Comparison of ENCODE assay signal across 8 cellular contexts in genomic region chr20:34824861-34825529, GRCh38. TPM values are rescaled to one million over a fixed set of nuclear protein-coding genes. Genes with fewer than 3 reads are reported as not detected.
DNase-seq lines count a peak whose midpoint lies in the region; ATAC-seq, FAIRE-seq and TF ChIP-seq lines count a peak whose summit lies in the region.

No MANE protein-coding gene starts in this region.

- H3K4me1 ChIP-seq in Karpas-422 (ENCODE audit: low read length) (peaks cover 24% of the 10 kb centered on the region), ascending aorta (peaks cover 0 to 13% of the 10 kb centered on the region in 2 donors), hepatocyte (ENCODE audit: insufficient read depth) (peaks cover 25% of the 10 kb centered on the region)

- intact Hi-C loops in ascending aorta (cut with DNase I) = loop anchor here (5.0 kb wide), 2 partner anchors 132 to 267 kb away; partner anchors contain the start of genes GSS, MYH7B and TRPC4AP

- WGBS in hepatocyte (ENCODE audit: low lambda C conversion rate, missing lambda C conversion rate) = no CpG with 5 or more reads among the region's 67 CpGs

- H3K27me3 ChIP-seq in Karpas-422 (ENCODE audit: low read length) (no peaks in the 10 kb centered on the region), ascending aorta (no peaks in the 10 kb centered on the region), hepatocyte (no peaks in the 10 kb centered on the region)

- DNase-seq in EL (peak; percentile 55), Karpas-422 (peak; percentile 84), ascending aorta (ENCODE audit: low spot score in 2 of 2) (peak in 1 of 2 donors; percentile 73), hepatocyte (ENCODE audit: low spot score) (peak; percentile 87), retinal pigment epithelial cell (ENCODE audit: low read depth) (no peak), RCC 7860 (ENCODE audit: low spot score) (no peak)
- DNase-seq in T-helper 2 cell treated with Interferon-gamma antibody and Interleukin-4, amounts not matched to agents 5 μg/mL and 100 μg/mL, for 36 hours (ENCODE audit: low spot score) = peak; percentile 67

- peaks cover 2% of the 10 kb centered on the region for H3K36me3 Mint-ChIP-seq in T-helper 2 cell treated with Interferon-gamma antibody and Interleukin-4, amounts not matched to agents 5 μg/mL and 100 μg/mL, for 36 hours (ENCODE audit: low read depth)

- H2AFZ ChIP-seq in Karpas-422 (ENCODE audit: low read length) = no peak overlapping the region; the same call in 1 of the 2 replicates
- peak overlapping the region; percentile 66 for H2AFZ ChIP-seq in hepatocyte

- H4K20me1 ChIP-seq in Karpas-422 (ENCODE audit: insufficient read depth, low read depth, low read length) = peaks cover 6% of the 10 kb centered on the region; the same call in 1 of the 2 replicates
- peaks cover 36% of the 10 kb centered on the region for H4K20me1 ChIP-seq in hepatocyte (ENCODE audit: insufficient read depth, poor library complexity, severe bottlenecking)

- no peaks in the 10 kb centered on the region for H3K9me3 ChIP-seq in Karpas-422 (ENCODE audit: low read length)
- H3K9me3 ChIP-seq in ascending aorta = no peaks in the 10 kb centered on the region
- H3K9me3 ChIP-seq in hepatocyte (ENCODE audit: low read depth) = no peaks in the 10 kb centered on the region

- H3K9me2 ChIP-seq in Karpas-422 (replicated peaks; ENCODE audit: insufficient read depth, low read length) (no peaks in the 10 kb centered on the region), hepatocyte (replicated peaks; ENCODE audit: insufficient read depth) (no peaks in the 10 kb centered on the region)

- peak overlapping the region; percentile 95 for H3K27ac Mint-ChIP-seq in T-helper 2 cell treated with Interferon-gamma antibody and Interleukin-4, amounts not matched to agents 5 μg/mL and 100 μg/mL, for 36 hours

- peak overlapping the region; percentile 70 for H3K4me2 ChIP-seq in Karpas-422 (ENCODE audit: low read depth, low read length, poor library complexity, severe bottlenecking)
- H3K4me2 ChIP-seq in hepatocyte = peak overlapping the region; percentile 90

- H3K27me3 Mint-ChIP-seq in T-helper 2 cell treated with Interferon-gamma antibody and Interleukin-4, amounts not matched to agents 5 μg/mL and 100 μg/mL, for 36 hours (ENCODE audit: low read depth) = peaks cover 4% of the 10 kb centered on the region

- H3K79me2 ChIP-seq in Karpas-422 (ENCODE audit: low read length) (peaks cover 51% of the 10 kb centered on the region), hepatocyte (peaks cover 51% of the 10 kb centered on the region)

- H3K27ac ChIP-seq in Karpas-422 (ENCODE audit: low read length) = peak overlapping the region; percentile 59
- peak overlapping the region; percentile 62 to 70 for H3K27ac ChIP-seq in ascending aorta
- H3K27ac ChIP-seq in hepatocyte = peak overlapping the region; percentile 94

- H3K9me3 Mint-ChIP-seq in T-helper 2 cell treated with Interferon-gamma antibody and Interleukin-4, amounts not matched to agents 5 μg/mL and 100 μg/mL, for 36 hours = no peaks in the 10 kb centered on the region

- ATAC-seq in GM21717 (IDR thresholded peaks at IDR 0.05; ENCODE audit: unreplicated experiment) = peak; percentile 67

- FAIRE-seq in RCC 7860 (lab: Jason Lieb, UNC) = no peak

- H3K4me1 Mint-ChIP-seq in T-helper 2 cell treated with Interferon-gamma antibody and Interleukin-4, amounts not matched to agents 5 μg/mL and 100 μg/mL, for 36 hours (ENCODE audit: low read depth) = peaks cover 26% of the 10 kb centered on the region

- H3K36me3 ChIP-seq in Karpas-422 (ENCODE audit: insufficient read depth, low read length) (no peaks in the 10 kb centered on the region), ascending aorta (no peaks in the 10 kb centered on the region), hepatocyte (replicated peaks; ENCODE audit: insufficient read depth, low read depth) (no peaks in the 10 kb centered on the region)

- peak overlapping the region; percentile 97 for H3K4me3 Mint-ChIP-seq in T-helper 2 cell treated with Interferon-gamma antibody and Interleukin-4, amounts not matched to agents 5 μg/mL and 100 μg/mL, for 36 hours

- H3K9ac ChIP-seq in Karpas-422 (ENCODE audit: low read length) = peak overlapping the region; percentile 81

- peak in 1 of 3 experiments; percentile 6 for TF ChIP-seq CTCF in ascending aorta (IDR thresholded peaks at IDR 0.05)
- TF ChIP-seq CTCF in hepatocyte (IDR thresholded peaks at IDR 0.05; ENCODE audit: poor library complexity) = peak; percentile 31
- peak; percentile 7 for TF ChIP-seq CTCF in retinal pigment epithelial cell (conservative IDR thresholded peaks at IDR 0.05; ENCODE audit: low read depth, low read length)

- H3K4me3 ChIP-seq in Karpas-422 (ENCODE audit: low read length) (peak overlapping the region; percentile 76), ascending aorta (peak overlapping the region; percentile 89 to 99), hepatocyte (peak overlapping the region; percentile 53), retinal pigment epithelial cell (ENCODE audit: low read length) (peak overlapping the region; percentile 86)

RNA-seq across cellular contexts. Expression of gene NCOA6, which starts 0.5 kb away (rescaled TPM):
- 13.0 and 15.4 TPM in 2 replicates for total RNA-seq in Karpas-422 (2014; rRNA removed; shearing (Covaris generic); ENCODE audit: low replicate concordance)
- total RNA-seq in ascending aorta (21.6 TPM), hepatocyte (11.1 and 11.6 TPM in 2 replicates)
- polyA plus RNA-seq in hepatocyte = 22.6 and 23.5 TPM in 2 replicates

RNA-seq across cellular contexts. Expression of gene GGT7, which starts 47.7 kb away (rescaled TPM):
- total RNA-seq in Karpas-422 (2014; rRNA removed; shearing (Covaris generic); ENCODE audit: low replicate concordance) = not detected in 2 replicates
- total RNA-seq in ascending aorta = 25.5 TPM
- 4.9 and 9.8 TPM in 2 replicates for total RNA-seq in hepatocyte
- polyA plus RNA-seq in hepatocyte = 18.2 and 23.9 TPM in 2 replicates

RNA-seq across cellular contexts. Expression of gene ACSS2, which starts 51.4 kb away (rescaled TPM):
- 0.79 and 6.5 TPM in 2 replicates for total RNA-seq in Karpas-422 (2014; rRNA removed; shearing (Covaris generic); ENCODE audit: low replicate concordance)
- total RNA-seq in ascending aorta = 156 TPM
- total RNA-seq in hepatocyte = 59.5 and 91.9 TPM in 2 replicates
- 52.0 and 56.2 TPM in 2 replicates for polyA plus RNA-seq in hepatocyte

Comparison
In these comparisons a context has a peak if more than half of its experiments do, and no peak if none do; other contexts are left out.
1. DNase-seq: peak in EL (single experiment), Karpas-422 (single experiment), T-helper 2 cell treated with Interferon-gamma antibody and Interleukin-4, amounts not matched to agents 5 μg/mL and 100 μg/mL, for 36 hours (single experiment) and hepatocyte (single experiment); none in retinal pigment epithelial cell (single experiment) and RCC 7860 (single experiment).
2. Peak in every context shown above with its lines, with median percentiles within 50 percentile points of each other: H3K27ac ChIP-seq and H3K4me3 ChIP-seq.